Comparison of ENCODE assay signal across 1 cellular context in the genomic region with DNA sequence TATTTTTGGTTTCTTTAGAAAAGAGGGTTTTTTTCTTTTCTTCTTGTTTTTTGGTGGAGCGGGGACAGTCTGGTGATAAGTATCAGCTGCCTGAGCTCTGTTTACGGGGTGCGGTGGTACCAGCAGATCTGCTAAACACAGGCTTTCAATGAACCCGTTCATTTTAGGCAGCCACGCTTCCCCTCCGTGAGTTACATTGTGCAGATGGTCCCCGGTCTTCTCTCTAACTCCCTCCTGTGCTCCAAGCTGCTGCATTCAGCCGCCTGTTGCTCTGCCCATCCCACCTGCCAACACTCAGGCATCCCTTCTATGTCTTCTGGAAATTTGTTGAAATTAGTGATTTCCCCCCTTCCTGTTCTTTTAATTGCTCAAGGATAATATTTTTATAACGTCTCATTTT.
TF ChIP-seq lines count a peak whose summit lies in the region.

No MANE protein-coding gene starts in this region.

TF ChIP-seq in GM23338, 12 proteins besides CTCF, POLR2A, EP300 and RAD21 (continued from another document):
- TF ChIP-seq, protein P1, sequence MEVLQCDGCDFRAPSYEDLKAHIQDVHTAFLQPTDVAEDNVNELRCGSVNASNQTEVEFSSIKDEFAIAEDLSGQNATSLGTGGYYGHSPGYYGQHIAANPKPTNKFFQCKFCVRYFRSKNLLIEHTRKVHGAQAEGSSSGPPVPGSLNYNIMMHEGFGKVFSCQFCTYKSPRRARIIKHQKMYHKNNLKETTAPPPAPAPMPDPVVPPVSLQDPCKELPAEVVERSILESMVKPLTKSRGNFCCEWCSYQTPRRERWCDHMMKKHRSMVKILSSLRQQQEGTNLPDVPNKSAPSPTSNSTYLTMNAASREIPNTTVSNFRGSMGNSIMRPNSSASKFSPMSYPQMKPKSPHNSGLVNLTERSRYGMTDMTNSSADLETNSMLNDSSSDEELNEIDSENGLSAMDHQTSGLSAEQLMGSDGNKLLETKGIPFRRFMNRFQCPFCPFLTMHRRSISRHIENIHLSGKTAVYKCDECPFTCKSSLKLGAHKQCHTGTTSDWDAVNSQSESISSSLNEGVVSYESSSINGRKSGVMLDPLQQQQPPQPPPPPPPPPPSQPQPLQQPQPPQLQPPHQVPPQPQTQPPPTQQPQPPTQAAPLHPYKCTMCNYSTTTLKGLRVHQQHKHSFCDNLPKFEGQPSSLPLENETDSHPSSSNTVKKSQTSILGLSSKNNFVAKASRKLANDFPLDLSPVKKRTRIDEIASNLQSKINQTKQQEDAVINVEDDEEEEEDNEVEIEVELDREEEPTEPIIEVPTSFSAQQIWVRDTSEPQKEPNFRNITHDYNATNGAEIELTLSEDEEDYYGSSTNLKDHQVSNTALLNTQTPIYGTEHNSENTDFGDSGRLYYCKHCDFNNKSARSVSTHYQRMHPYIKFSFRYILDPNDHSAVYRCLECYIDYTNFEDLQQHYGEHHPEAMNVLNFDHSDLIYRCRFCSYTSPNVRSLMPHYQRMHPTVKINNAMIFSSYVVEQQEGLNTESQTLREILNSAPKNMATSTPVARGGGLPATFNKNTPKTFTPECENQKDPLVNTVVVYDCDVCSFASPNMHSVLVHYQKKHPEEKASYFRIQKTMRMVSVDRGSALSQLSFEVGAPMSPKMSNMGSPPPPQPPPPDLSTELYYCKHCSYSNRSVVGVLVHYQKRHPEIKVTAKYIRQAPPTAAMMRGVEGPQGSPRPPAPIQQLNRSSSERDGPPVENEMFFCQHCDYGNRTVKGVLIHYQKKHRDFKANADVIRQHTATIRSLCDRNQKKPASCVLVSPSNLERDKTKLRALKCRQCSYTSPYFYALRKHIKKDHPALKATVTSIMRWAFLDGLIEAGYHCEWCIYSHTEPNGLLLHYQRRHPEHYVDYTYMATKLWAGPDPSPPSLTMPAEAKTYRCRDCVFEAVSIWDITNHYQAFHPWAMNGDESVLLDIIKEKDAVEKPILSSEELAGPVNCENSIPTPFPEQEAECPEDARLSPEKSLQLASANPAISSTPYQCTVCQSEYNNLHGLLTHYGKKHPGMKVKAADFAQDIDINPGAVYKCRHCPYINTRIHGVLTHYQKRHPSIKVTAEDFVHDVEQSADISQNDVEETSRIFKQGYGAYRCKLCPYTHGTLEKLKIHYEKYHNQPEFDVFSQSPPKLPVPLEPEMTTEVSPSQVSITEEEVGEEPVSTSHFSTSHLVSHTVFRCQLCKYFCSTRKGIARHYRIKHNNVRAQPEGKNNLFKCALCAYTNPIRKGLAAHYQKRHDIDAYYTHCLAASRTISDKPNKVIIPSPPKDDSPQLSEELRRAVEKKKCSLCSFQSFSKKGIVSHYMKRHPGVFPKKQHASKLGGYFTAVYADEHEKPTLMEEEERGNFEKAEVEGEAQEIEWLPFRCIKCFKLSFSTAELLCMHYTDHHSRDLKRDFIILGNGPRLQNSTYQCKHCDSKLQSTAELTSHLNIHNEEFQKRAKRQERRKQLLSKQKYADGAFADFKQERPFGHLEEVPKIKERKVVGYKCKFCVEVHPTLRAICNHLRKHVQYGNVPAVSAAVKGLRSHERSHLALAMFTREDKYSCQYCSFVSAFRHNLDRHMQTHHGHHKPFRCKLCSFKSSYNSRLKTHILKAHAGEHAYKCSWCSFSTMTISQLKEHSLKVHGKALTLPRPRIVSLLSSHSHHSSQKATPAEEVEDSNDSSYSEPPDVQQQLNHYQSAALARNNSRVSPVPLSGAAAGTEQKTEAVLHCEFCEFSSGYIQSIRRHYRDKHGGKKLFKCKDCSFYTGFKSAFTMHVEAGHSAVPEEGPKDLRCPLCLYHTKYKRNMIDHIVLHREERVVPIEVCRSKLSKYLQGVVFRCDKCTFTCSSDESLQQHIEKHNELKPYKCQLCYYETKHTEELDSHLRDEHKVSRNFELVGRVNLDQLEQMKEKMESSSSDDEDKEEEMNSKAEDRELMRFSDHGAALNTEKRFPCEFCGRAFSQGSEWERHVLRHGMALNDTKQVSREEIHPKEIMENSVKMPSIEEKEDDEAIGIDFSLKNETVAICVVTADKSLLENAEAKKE (CRISPR knock-in tag; IDR thresholded peaks at IDR 0.05): no peak
- no peak for TF ChIP-seq EZH2phosphoT487 (IDR thresholded peaks at IDR 0.05; ENCODE audit: unreplicated experiment)
TF ChIP-seq in GM23338: peak in this region for 0.
